Comparison of ENCODE assay signal across 8 cellular contexts in genomic region chr3:48634661-48635221, GRCh38. TPM values are rescaled to one million over a fixed set of nuclear protein-coding genes. Genes with fewer than 3 reads are reported as not detected.
A peak's percentile ranks its signal among the peaks of the same experiment; 100 is the strongest.
DNase-seq lines count a peak whose midpoint lies in the region; ATAC-seq and TF ChIP-seq lines count a peak whose summit lies in the region.

No MANE protein-coding gene starts in this region.

- H3K4me1 ChIP-seq in NT2/D1 (ENCODE audit: insufficient read depth, insufficient read length) (peaks cover 18% of the 10 kb centered on the region), thymus (ENCODE audit: control insufficient read depth, insufficient read depth, low read length) (no peaks in the 10 kb centered on the region)

- no peaks in the 10 kb centered on the region for H3K27me3 Mint-ChIP-seq in nephron (ENCODE audit: low read depth)

- H3K27ac ChIP-seq in thymus (ENCODE audit: low read depth), result peak overlapping the region; percentile 36

- peaks cover 54% of the 10 kb centered on the region for H3K36me3 ChIP-seq in NT2/D1 (ENCODE audit: insufficient read depth, insufficient read length, low read length)
- peaks cover 16% of the 10 kb centered on the region for H3K36me3 ChIP-seq in thymus (ENCODE audit: control insufficient read depth, insufficient read depth)

- H3K27me3 ChIP-seq in NT2/D1 (ENCODE audit: insufficient read depth, insufficient read length) (no peaks in the 10 kb centered on the region), thymus (ENCODE audit: control insufficient read depth, insufficient read depth) (no peaks in the 10 kb centered on the region)

- H3K4me1 Mint-ChIP-seq in nephron, result peaks cover 16% of the 10 kb centered on the region

- H3K9me3 ChIP-seq in NT2/D1 (ENCODE audit: insufficient read depth, low read length), result no peaks in the 10 kb centered on the region
- no peaks in the 10 kb centered on the region for H3K9me3 ChIP-seq in thymus (ENCODE audit: control insufficient read depth)

- H3K9ac ChIP-seq in NT2/D1 (ENCODE audit: insufficient read length, low read depth), result peak overlapping the region; percentile 96

- ATAC-seq in HG02798 (IDR thresholded peaks at IDR 0.05; ENCODE audit: poor library complexity, unreplicated experiment), result peak; percentile 26

- H3K4me3 Mint-ChIP-seq in nephron, result peak overlapping the region; percentile 88 to 89 (median 88)

- H3K27ac Mint-ChIP-seq in nephron, result peak overlapping the region in 1 of 3 experiments; percentile 30

- H3K4me3 ChIP-seq in GM12864 (ENCODE audit: low read depth, low read length) (peak overlapping the region; percentile 87), NT2/D1 (ENCODE audit: insufficient read length, low read depth) (peak overlapping the region; percentile 94), thymus (ENCODE audit: low read length) (peak overlapping the region; percentile 70)

- DNase-seq in GM12864 (ENCODE audit: low read depth) (peak; percentile 24), NT2/D1 (ENCODE audit: low read depth, low spot score) (peak; percentile 57), fibroblast of peridontal ligament (ENCODE audit: extremely low read depth) (peak; percentile 44), hippocampal formation (lab: John Stamatoyannopoulos, UW) (no peak)
- peak; percentile 77 to 78 for DNase-seq in activated T-cell treated with anti-CD3 and anti-CD28 coated beads, Interleukin-2, amount 50 U/mL, for 48 hours

- peaks cover 3% of the 10 kb centered on the region for H3K36me3 Mint-ChIP-seq in nephron (ENCODE audit: low read depth)

- no peak for TF ChIP-seq CTCF in GM12864 (IDR thresholded peaks at IDR 0.05; ENCODE audit: low read depth, low read length, missing control alignments)
- no peak for TF ChIP-seq CTCF in nephron (IDR thresholded peaks at IDR 0.05; ENCODE audit: unreplicated experiment in 3 of 3)

- H3K9me3 Mint-ChIP-seq in nephron, result no peaks in the 10 kb centered on the region

- 5% methylated on average over 30 of the region's 30 CpGs for WGBS in thymus

RNA-seq across cellular contexts. Expression of gene SLC26A6, which starts 0.5 kb away (rescaled TPM):
- polyA plus RNA-seq in thymus, result 24.7 TPM

RNA-seq across cellular contexts. Expression of gene TMEM89, which starts 13.2 kb away (rescaled TPM):
- polyA plus RNA-seq in thymus, result 0.23 TPM

RNA-seq across cellular contexts. Expression of gene UQCRC1, which starts 25.3 kb away (rescaled TPM):
- polyA plus RNA-seq in thymus, result 108 TPM

RNA-seq across cellular contexts. Expression of gene CELSR3, which starts 27.9 kb away (rescaled TPM):
- polyA plus RNA-seq in thymus, result 1.4 TPM

RNA-seq across cellular contexts. Expression of gene COL7A1, which starts 39.6 kb away (rescaled TPM):
- 273 TPM for polyA plus RNA-seq in thymus

Comparison
In these comparisons a context has a peak if more than half of its experiments do, and no peak if none do; other contexts are left out.
1. DNase-seq: peak in GM12864 (single experiment), NT2/D1 (single experiment), activated T-cell treated with anti-CD3 and anti-CD28 coated beads, Interleukin-2, amount 50 U/mL, for 48 hours (2 of 2) and fibroblast of peridontal ligament (single experiment); none in hippocampal formation (0 of 2).
2. Peak in every context shown above with its lines, with median percentiles within 50 percentile points of each other: H3K4me3 ChIP-seq.